15 cellular contexts compared by ENCODE assay signal in genomic region chr4:114383721-114384120, GRCh38.
DNase-seq lines count a peak whose midpoint lies in the region; ATAC-seq, FAIRE-seq and TF ChIP-seq lines count a peak whose summit lies in the region.
"Had no signal": no experiment of that assay in that cellular context is flagged by ENCODE, and none has a peak within 500 bp of the region (broad histone marks: within the 10 kb centered on the region; RNA-seq: fewer than 3 reads in every experiment).

No MANE protein-coding gene starts in this region.

- no peaks in the 10 kb centered on the region for H3K27me3 ChIP-seq in brain microvascular endothelial cell (replicated peaks)
- no peaks in the 10 kb centered on the region for H3K27me3 ChIP-seq in keratinocyte (ENCODE audit: control insufficient read depth, extremely low read depth, insufficient read depth, low read length)
- H3K27me3 ChIP-seq in MM.1S (replicated peaks; ENCODE audit: insufficient read depth, low read length), result no peaks in the 10 kb centered on the region
- H3K27me3 ChIP-seq: suprapubic skin had no signal

- in situ Hi-C loops in brain microvascular endothelial cell (cut with HindIII; ENCODE audit: low pct_ligation_motif_present, low sequenced_read_pairs), result no loop called here

- no peak for ATAC-seq in HG02938 (IDR thresholded peaks at IDR 0.05; ENCODE audit: unreplicated experiment)
- ATAC-seq: left lobe of liver had no signal

- no peaks in the 10 kb centered on the region for H3K9me2 ChIP-seq in MM.1S (replicated peaks; ENCODE audit: insufficient read depth, low read length)

- FAIRE-seq in keratinocyte (lab: Jason Lieb, UNC), result peak; percentile 53

- DNase-seq in AG08395 (ENCODE audit: low spot score) (peak; percentile 77), HS-27A (ENCODE audit: low read depth) (peak; percentile 68), brain microvascular endothelial cell (peak; percentile 91), keratinocyte (ENCODE audit: low read depth, low spot score) (no peak), middle frontal gyrus (ENCODE audit: extremely low spot score, low spot score) (no peak), NCI-H187 (lab: John Stamatoyannopoulos, UW) (no peak), MM.1S (no peak)
- DNase-seq: activated T-cell treated with anti-CD3 and anti-CD28 coated beads, Interleukin-2, amount 50 U/mL, for 24 hours; GOT3; KG1; NCI-H2171 treated with DMSO at 0.1 percent for 48 hours had no signal

- no peaks in the 10 kb centered on the region for H3F3A ChIP-seq in MM.1S (ENCODE audit: insufficient read depth, low read length)

- H3K79me2 ChIP-seq in keratinocyte (ENCODE audit: control insufficient read depth, insufficient read depth, low read length) (no peaks in the 10 kb centered on the region), MM.1S (ENCODE audit: low read length) (no peaks in the 10 kb centered on the region)

- H3K4me2 ChIP-seq in keratinocyte (ENCODE audit: control insufficient read depth, extremely low read depth, insufficient read depth, low read depth, low read length), result no peak overlapping the region
- H3K4me2 ChIP-seq in MM.1S (ENCODE audit: low read depth, low read length), result no peak overlapping the region

- H4K20me1 ChIP-seq in keratinocyte (ENCODE audit: control insufficient read depth, extremely low read depth, insufficient read depth, low read length), result no peaks in the 10 kb centered on the region
- H4K20me1 ChIP-seq in MM.1S (ENCODE audit: insufficient read depth, low read length), result no peaks in the 10 kb centered on the region

- H3K36me3 ChIP-seq in brain microvascular endothelial cell (replicated peaks) (no peaks in the 10 kb centered on the region), keratinocyte (ENCODE audit: control insufficient read depth in 2 of 2, extremely low read depth in 1 of 2, insufficient read depth in 2 of 2, low read length in 2 of 2) (no peaks in the 10 kb centered on the region), MM.1S (replicated peaks; ENCODE audit: insufficient read depth, low read length) (no peaks in the 10 kb centered on the region)
- H3K36me3 ChIP-seq: suprapubic skin had no signal

- H3K27ac ChIP-seq in brain microvascular endothelial cell (peak overlapping the region; percentile 14), keratinocyte (ENCODE audit: control insufficient read depth, insufficient read depth, low read length) (no peak overlapping the region), MM.1S (ENCODE audit: low read length) (no peak overlapping the region)
- H3K27ac ChIP-seq: C4-2B, suprapubic skin had no signal

- H3K9me3 ChIP-seq in keratinocyte (ENCODE audit: control insufficient read depth, low read depth, low read length) (no peaks in the 10 kb centered on the region), MM.1S (replicated peaks; ENCODE audit: insufficient read depth, low read length) (no peaks in the 10 kb centered on the region)
- H3K9me3 ChIP-seq: suprapubic skin had no signal

- H3K9ac ChIP-seq in keratinocyte (ENCODE audit: control insufficient read depth, extremely low read depth, insufficient read depth, low read length) (no peak overlapping the region), MM.1S (ENCODE audit: low read length) (no peak overlapping the region)

- TF ChIP-seq CTCF in brain microvascular endothelial cell (IDR thresholded peaks at IDR 0.05; ENCODE audit: low read depth, low read length, missing control alignments) (no peak), keratinocyte (optimal IDR thresholded peaks at IDR 0.05 in 1 of 3, IDR thresholded peaks at IDR 0.05 in 1 of 3, conservative IDR thresholded peaks at IDR 0.05 in 1 of 3; ENCODE audit: extremely low read depth in 1 of 3, insufficient read depth in 2 of 3, low read length in 3 of 3) (no peak), MM.1S (IDR thresholded peaks at IDR 0.05; ENCODE audit: low read length) (no peak)

- H3K4me1 ChIP-seq in keratinocyte (ENCODE audit: control insufficient read depth, extremely low read depth, insufficient read depth, low read length), result peaks cover 9% of the 10 kb centered on the region
- no peaks in the 10 kb centered on the region for H3K4me1 ChIP-seq in MM.1S (ENCODE audit: low read length)
- H3K4me1 ChIP-seq: suprapubic skin had no signal

- H2AFZ ChIP-seq in keratinocyte (ENCODE audit: control insufficient read depth, low read length), result no peak overlapping the region
- H2AFZ ChIP-seq in MM.1S (ENCODE audit: low read length), result no peak overlapping the region

- dilution Hi-C loops in keratinocyte (cut with MboI; ENCODE audit: extremely low pct_ligation_motif_present, low sequenced_read_pairs), result no loop called here

- H3K9me1 ChIP-seq in keratinocyte (ENCODE audit: control insufficient read depth, extremely low read depth, insufficient read depth, low read length), result no peaks in the 10 kb centered on the region

- no peak overlapping the region for H3K4me3 ChIP-seq in brain microvascular endothelial cell (ENCODE audit: low read depth, low read length)
- no peak overlapping the region for H3K4me3 ChIP-seq in keratinocyte (ENCODE audit: control insufficient read depth in 2 of 3, extremely low read depth in 1 of 3, insufficient read depth in 2 of 3, low read depth in 1 of 3, low read length in 3 of 3)
- no peak overlapping the region for H3K4me3 ChIP-seq in MM.1S (ENCODE audit: low read length)
- H3K4me3 ChIP-seq: suprapubic skin had no signal

Comparison
In these comparisons a context has a peak if more than half of its experiments do, and no peak if none do; other contexts are left out.
1. DNase-seq: peak in AG08395 (single experiment), HS-27A (single experiment) and brain microvascular endothelial cell (single experiment); none in keratinocyte (single experiment), middle frontal gyrus (single experiment), NCI-H187 (0 of 2) and MM.1S (single experiment).